Comparison of ENCODE assay signal across 1 cellular context in the genomic region with DNA sequence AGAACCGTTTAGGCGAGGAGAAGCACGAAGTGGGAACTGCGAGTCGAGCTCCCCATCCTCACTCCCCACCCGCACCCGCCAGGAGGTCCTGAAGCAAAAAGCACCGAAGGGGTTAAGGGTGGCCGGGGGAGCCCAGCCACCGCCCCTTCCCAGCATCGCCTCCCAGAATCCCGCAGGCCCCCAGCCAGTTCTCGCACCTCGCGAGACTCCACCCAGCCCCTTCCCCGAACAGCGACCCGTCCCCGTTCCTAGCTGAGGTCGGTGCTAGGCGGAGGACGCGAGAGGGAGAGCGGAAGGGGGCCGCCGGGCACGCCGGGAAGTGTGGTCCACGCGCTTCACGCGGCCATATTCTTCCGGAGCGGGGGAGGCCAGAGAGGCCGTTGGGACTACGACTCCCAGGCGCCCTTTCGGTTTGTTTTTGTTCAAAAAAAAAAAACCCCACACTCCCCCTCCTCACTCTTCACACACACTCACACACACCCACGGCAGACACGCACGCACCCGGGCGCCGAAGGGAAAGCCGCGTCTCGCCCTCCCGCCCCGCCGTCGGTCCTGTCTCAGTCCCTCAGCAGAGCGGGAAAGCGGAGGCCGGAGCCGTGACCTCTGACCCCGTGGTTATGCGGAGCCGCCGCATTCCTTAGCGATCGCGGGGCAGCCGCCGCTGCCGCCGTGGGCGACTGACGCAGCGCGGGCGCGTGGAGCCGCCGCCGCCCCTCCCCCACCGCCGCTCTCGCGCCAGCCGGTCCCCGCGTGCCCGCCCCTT.
TF ChIP-seq lines count a peak whose summit lies in the region.

A gene (plus strand): TSS at position 463 of the 763 bp plus-strand sequence. CDS start 445 bp downstream, outside the sequence.

TF ChIP-seq in SK-N-SH, 30 proteins besides CTCF, POLR2A, EP300 and RAD21 (continued from another document):
- TF ChIP-seq, protein P1, sequence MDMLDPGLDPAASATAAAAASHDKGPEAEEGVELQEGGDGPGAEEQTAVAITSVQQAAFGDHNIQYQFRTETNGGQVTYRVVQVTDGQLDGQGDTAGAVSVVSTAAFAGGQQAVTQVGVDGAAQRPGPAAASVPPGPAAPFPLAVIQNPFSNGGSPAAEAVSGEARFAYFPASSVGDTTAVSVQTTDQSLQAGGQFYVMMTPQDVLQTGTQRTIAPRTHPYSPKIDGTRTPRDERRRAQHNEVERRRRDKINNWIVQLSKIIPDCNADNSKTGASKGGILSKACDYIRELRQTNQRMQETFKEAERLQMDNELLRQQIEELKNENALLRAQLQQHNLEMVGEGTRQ (IDR thresholded peaks at IDR 0.05; ENCODE audit: borderline replicate concordance, low read depth, low read length) = no peak
- TF ChIP-seq NFIC (IDR thresholded peaks at IDR 0.05; ENCODE audit: borderline replicate concordance) = peak; percentile 17; the same call in 1 of the 2 replicates
- TF ChIP-seq, protein P2, sequence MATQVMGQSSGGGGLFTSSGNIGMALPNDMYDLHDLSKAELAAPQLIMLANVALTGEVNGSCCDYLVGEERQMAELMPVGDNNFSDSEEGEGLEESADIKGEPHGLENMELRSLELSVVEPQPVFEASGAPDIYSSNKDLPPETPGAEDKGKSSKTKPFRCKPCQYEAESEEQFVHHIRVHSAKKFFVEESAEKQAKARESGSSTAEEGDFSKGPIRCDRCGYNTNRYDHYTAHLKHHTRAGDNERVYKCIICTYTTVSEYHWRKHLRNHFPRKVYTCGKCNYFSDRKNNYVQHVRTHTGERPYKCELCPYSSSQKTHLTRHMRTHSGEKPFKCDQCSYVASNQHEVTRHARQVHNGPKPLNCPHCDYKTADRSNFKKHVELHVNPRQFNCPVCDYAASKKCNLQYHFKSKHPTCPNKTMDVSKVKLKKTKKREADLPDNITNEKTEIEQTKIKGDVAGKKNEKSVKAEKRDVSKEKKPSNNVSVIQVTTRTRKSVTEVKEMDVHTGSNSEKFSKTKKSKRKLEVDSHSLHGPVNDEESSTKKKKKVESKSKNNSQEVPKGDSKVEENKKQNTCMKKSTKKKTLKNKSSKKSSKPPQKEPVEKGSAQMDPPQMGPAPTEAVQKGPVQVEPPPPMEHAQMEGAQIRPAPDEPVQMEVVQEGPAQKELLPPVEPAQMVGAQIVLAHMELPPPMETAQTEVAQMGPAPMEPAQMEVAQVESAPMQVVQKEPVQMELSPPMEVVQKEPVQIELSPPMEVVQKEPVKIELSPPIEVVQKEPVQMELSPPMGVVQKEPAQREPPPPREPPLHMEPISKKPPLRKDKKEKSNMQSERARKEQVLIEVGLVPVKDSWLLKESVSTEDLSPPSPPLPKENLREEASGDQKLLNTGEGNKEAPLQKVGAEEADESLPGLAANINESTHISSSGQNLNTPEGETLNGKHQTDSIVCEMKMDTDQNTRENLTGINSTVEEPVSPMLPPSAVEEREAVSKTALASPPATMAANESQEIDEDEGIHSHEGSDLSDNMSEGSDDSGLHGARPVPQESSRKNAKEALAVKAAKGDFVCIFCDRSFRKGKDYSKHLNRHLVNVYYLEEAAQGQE (IDR thresholded peaks at IDR 0.05; ENCODE audit: low read depth, low read length) = peak; percentile 71; the same call in 1 of the 2 replicates
- no peak for TF ChIP-seq NRF1 (IDR thresholded peaks at IDR 0.05; ENCODE audit: low read depth, low read length)
- TF ChIP-seq SMC3 (IDR thresholded peaks at IDR 0.05; ENCODE audit: low read depth, low read length) = no peak
- no peak for TF ChIP-seq JUND (IDR thresholded peaks at IDR 0.05)
- 0 out of 2 replicates have a peak, but pooled peaks have one; percentile 48 for TF ChIP-seq TEAD4 (IDR thresholded peaks at IDR 0.05; ENCODE audit: borderline replicate concordance, insufficient read depth)
- no peak for TF ChIP-seq FOXJ3 (CRISPR knock-in tag; IDR thresholded peaks at IDR 0.05)
- peak; percentile 100 for TF ChIP-seq FOXM1 (IDR thresholded peaks at IDR 0.05; ENCODE audit: low read depth)
- TF ChIP-seq, protein P3, sequence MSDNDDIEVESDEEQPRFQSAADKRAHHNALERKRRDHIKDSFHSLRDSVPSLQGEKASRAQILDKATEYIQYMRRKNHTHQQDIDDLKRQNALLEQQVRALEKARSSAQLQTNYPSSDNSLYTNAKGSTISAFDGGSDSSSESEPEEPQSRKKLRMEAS (IDR thresholded peaks at IDR 0.05; ENCODE audit: low read depth) = peak; percentile 59; the same call in 1 of the 2 replicates
- peak; percentile 100 for TF ChIP-seq CHD2 (IDR thresholded peaks at IDR 0.05; ENCODE audit: low read length, partially characterized antibody)
- peak; percentile 56 for TF ChIP-seq RCOR1 (IDR thresholded peaks at IDR 0.05; ENCODE audit: low read length)
- no peak for TF ChIP-seq EZH2phosphoT487 (IDR thresholded peaks at IDR 0.05; ENCODE audit: borderline replicate concordance, low read depth)
- TF ChIP-seq ELF1 (IDR thresholded peaks at IDR 0.05) = peak; percentile 84
- no peak for TF ChIP-seq RFX5 (IDR thresholded peaks at IDR 0.05; ENCODE audit: low read length)
- peak; percentile 6 for TF ChIP-seq POLR2AphosphoS5 (IDR thresholded peaks at IDR 0.05; ENCODE audit: low read depth, low read length)
- no peak for TF ChIP-seq GATA2 (CRISPR knock-in tag; IDR thresholded peaks at IDR 0.05)
